9 cellular contexts compared by ENCODE assay signal in genomic region chr10:132360766-132361447, GRCh38. TPM values are rescaled to one million over a fixed set of nuclear protein-coding genes. Genes with fewer than 3 reads are reported as not detected.
DNase-seq lines count a peak whose midpoint lies in the region; ATAC-seq lines count a peak whose summit lies in the region.
"Had no signal": no experiment of that assay in that cellular context is flagged by ENCODE, and none has a peak within 500 bp of the region (broad histone marks: within the 10 kb centered on the region; RNA-seq: fewer than 3 reads in every experiment).

No MANE protein-coding gene starts in this region.

- intact Hi-C loops in cardiac septum (cut with DNase I) = no loop called here

- peak; percentile 26 for DNase-seq in NCI-H82 (lab: John Stamatoyannopoulos, UW)
- no peak for DNase-seq in NCI-H82 treated with DMSO at 0.1 percent for 48 hours (lab: John Stamatoyannopoulos, UW; ENCODE audit: unreplicated experiment)
- DNase-seq in activated CD8-positive, alpha-beta T cell treated with anti-CD3 and anti-CD28 coated beads, Interleukin-2, amount 10 ng/mL, durations not matched to agents 7 days and 5 days = peak; percentile 30
- peak; percentile 59 for DNase-seq in cardiac septum (ENCODE audit: low spot score)
- DNase-seq in stimulated activated CD4-positive, alpha-beta T cell treated with anti-CD3 and anti-CD28 coated beads, Interleukin-4, amount 100 ng/mL, for 1 hour = peak; percentile 44
- DNase-seq in NCI-H226 = no peak

- ATAC-seq in activated CD8-positive, alpha-beta T cell treated with anti-CD3 and anti-CD28 coated beads, Interleukin-2, amount 10 ng/mL, durations not matched to agents 7 days and 5 days = no peak
- ATAC-seq in GM19467 (IDR thresholded peaks at IDR 0.05; ENCODE audit: unreplicated experiment) = no peak
- no peak for ATAC-seq in HG03565 (IDR thresholded peaks at IDR 0.05; ENCODE audit: unreplicated experiment)

- POLR2A ChIA-PET in activated CD8-positive, alpha-beta T cell treated with anti-CD3 and anti-CD28 coated beads, Interleukin-2, amount 10 ng/mL, durations not matched to agents 7 days and 5 days (lab: Charles Lee) = no interaction called here

- H3K4me3 Mint-ChIP-seq in activated CD8-positive, alpha-beta T cell treated with anti-CD3 and anti-CD28 coated beads, Interleukin-2, amount 10 ng/mL, durations not matched to agents 7 days and 5 days = no peak overlapping the region
- H3K4me3 Mint-ChIP-seq: CD8-positive, alpha-beta memory T cell had no signal

- CTCF ChIA-PET in activated CD8-positive, alpha-beta T cell treated with anti-CD3 and anti-CD28 coated beads, Interleukin-2, amount 10 ng/mL, durations not matched to agents 7 days and 5 days (lab: Charles Lee) = interaction anchor here (1.0 to 1.8 kb wide), 5 partner anchors 11 to 93 kb away, joined by 3 to 6 read pairs (median 3); no protein-coding TSS in a partner anchor

- H3K27ac Mint-ChIP-seq in activated CD8-positive, alpha-beta T cell treated with anti-CD3 and anti-CD28 coated beads, Interleukin-2, amount 10 ng/mL, durations not matched to agents 7 days and 5 days = no peak overlapping the region

- H3K4me1 Mint-ChIP-seq in activated CD8-positive, alpha-beta T cell treated with anti-CD3 and anti-CD28 coated beads, Interleukin-2, amount 10 ng/mL, durations not matched to agents 7 days and 5 days (ENCODE audit: low read depth) = no peaks in the 10 kb centered on the region
- H3K4me1 Mint-ChIP-seq: CD8-positive, alpha-beta memory T cell had no signal

- no peaks in the 10 kb centered on the region for H3K9me3 Mint-ChIP-seq in activated CD8-positive, alpha-beta T cell treated with anti-CD3 and anti-CD28 coated beads, Interleukin-2, amount 10 ng/mL, durations not matched to agents 7 days and 5 days (ENCODE audit: insufficient read depth)
- H3K9me3 Mint-ChIP-seq: CD8-positive, alpha-beta memory T cell had no signal

- no peaks in the 10 kb centered on the region for H3K36me3 Mint-ChIP-seq in activated CD8-positive, alpha-beta T cell treated with anti-CD3 and anti-CD28 coated beads, Interleukin-2, amount 10 ng/mL, durations not matched to agents 7 days and 5 days (ENCODE audit: low read depth)

- H3K27me3 Mint-ChIP-seq in activated CD8-positive, alpha-beta T cell treated with anti-CD3 and anti-CD28 coated beads, Interleukin-2, amount 10 ng/mL, durations not matched to agents 7 days and 5 days (ENCODE audit: low read depth) = no peaks in the 10 kb centered on the region
- H3K27me3 Mint-ChIP-seq: CD8-positive, alpha-beta memory T cell had no signal

RNA-seq across cellular contexts. Expression of gene LRRC27, which starts 28.9 kb away (rescaled TPM):
- 1 to 10 TPM; 3.3 to 3.8 TPM for total RNA-seq in activated CD8-positive, alpha-beta T cell treated with anti-CD3 and anti-CD28 coated beads, Interleukin-2, amount 10 ng/mL, durations not matched to agents 7 days and 5 days
- total RNA-seq in cardiac septum = 3.8 TPM

RNA-seq across cellular contexts. Expression of gene PWWP2B, which starts 36.1 kb away (rescaled TPM):
- total RNA-seq in activated CD8-positive, alpha-beta T cell treated with anti-CD3 and anti-CD28 coated beads, Interleukin-2, amount 10 ng/mL, durations not matched to agents 7 days and 5 days = 10 to 100 TPM; 15.0 to 15.7 TPM
- 14.3 TPM for total RNA-seq in cardiac septum

RNA-seq across cellular contexts. Expression of gene STK32C, which starts 53.2 kb away (rescaled TPM):
- 10 to 100 TPM; 19.1 to 21.1 TPM for total RNA-seq in activated CD8-positive, alpha-beta T cell treated with anti-CD3 and anti-CD28 coated beads, Interleukin-2, amount 10 ng/mL, durations not matched to agents 7 days and 5 days
- 5.9 TPM for total RNA-seq in cardiac septum

Comparison
In these comparisons a context has a peak if more than half of its experiments do, and no peak if none do; other contexts are left out.
1. DNase-seq: peak in NCI-H82 (single experiment), activated CD8-positive, alpha-beta T cell treated with anti-CD3 and anti-CD28 coated beads, Interleukin-2, amount 10 ng/mL, durations not matched to agents 7 days and 5 days (single experiment), cardiac septum (single experiment) and stimulated activated CD4-positive, alpha-beta T cell treated with anti-CD3 and anti-CD28 coated beads, Interleukin-4, amount 100 ng/mL, for 1 hour (single experiment); none in NCI-H82 treated with DMSO at 0.1 percent for 48 hours (single experiment) and NCI-H226 (single experiment).